In genomic region chr5:93620487-93621339, GRCh38 we compare ENCODE assay signal across 1 cellular context.
TF ChIP-seq lines count a peak whose summit lies in the region.

No MANE protein-coding gene starts in this region.

TF ChIP-seq in HepG2, 621 proteins besides CTCF, POLR2A, EP300 and RAD21 (continued from another document and continues in another):
- TF ChIP-seq GMEB2 (CRISPR knock-in tag; IDR thresholded peaks at IDR 0.05; ENCODE audit: low read depth): no peak
- peak; percentile 25; the same call in 1 of the 2 replicates for TF ChIP-seq CBFB (CRISPR knock-in tag; IDR thresholded peaks at IDR 0.05)
- TF ChIP-seq ZNF891 (CRISPR knock-in tag; IDR thresholded peaks at IDR 0.05): no peak
- no peak for TF ChIP-seq TMF1 (CRISPR knock-in tag; IDR thresholded peaks at IDR 0.05; ENCODE audit: low read depth)
- TF ChIP-seq ZIK1 (CRISPR knock-in tag; IDR thresholded peaks at IDR 0.05; ENCODE audit: borderline replicate concordance, low read depth): no peak
- no peak for TF ChIP-seq ZNF256 (CRISPR knock-in tag; conservative IDR thresholded peaks at IDR 0.05)
- no peak for TF ChIP-seq PREB (CRISPR knock-in tag; IDR thresholded peaks at IDR 0.05)
- no peak for TF ChIP-seq ZNF10 (CRISPR knock-in tag; IDR thresholded peaks at IDR 0.05; ENCODE audit: borderline replicate concordance, low read depth)
- no peak for TF ChIP-seq ZNF616 (CRISPR knock-in tag; IDR thresholded peaks at IDR 0.05; ENCODE audit: low read depth)
- TF ChIP-seq E2F5 (CRISPR knock-in tag; conservative IDR thresholded peaks at IDR 0.05): no peak
- no peak; the same call in 1 of the 2 replicates for TF ChIP-seq NFKB2 (CRISPR knock-in tag; IDR thresholded peaks at IDR 0.05; ENCODE audit: borderline replicate concordance)
- TF ChIP-seq DPF2 (CRISPR knock-in tag; IDR thresholded peaks at IDR 0.05; ENCODE audit: borderline replicate concordance, low read depth): no peak
- peak; percentile 47; the same call in 1 of the 2 replicates for TF ChIP-seq MAX (IDR thresholded peaks at IDR 0.05)
- no peak for TF ChIP-seq STAT6 (CRISPR knock-in tag; IDR thresholded peaks at IDR 0.05; ENCODE audit: borderline replicate concordance)
- TF ChIP-seq HNF4A (CRISPR knock-in tag; IDR thresholded peaks at IDR 0.05): no peak
- no peak for TF ChIP-seq CAMTA2 (CRISPR knock-in tag; IDR thresholded peaks at IDR 0.05; ENCODE audit: borderline replicate concordance)
- TF ChIP-seq AGO2 (optimal IDR thresholded peaks at IDR 0.05; ENCODE audit: low read depth, low read length): no peak
- no peak for TF ChIP-seq CEBPB (IDR thresholded peaks at IDR 0.05; ENCODE audit: borderline replicate concordance, low read depth, low read length)
- no peak for TF ChIP-seq NFE2L1 (CRISPR knock-in tag; IDR thresholded peaks at IDR 0.05; ENCODE audit: borderline replicate concordance)
- no peak for TF ChIP-seq ZNF781 (CRISPR knock-in tag; IDR thresholded peaks at IDR 0.05; ENCODE audit: borderline replicate concordance, not compliant biosample characterization)
- no peak for TF ChIP-seq ZBTB39 (CRISPR knock-in tag; IDR thresholded peaks at IDR 0.05)
- no peak for TF ChIP-seq ETV5 (CRISPR knock-in tag; IDR thresholded peaks at IDR 0.05; ENCODE audit: borderline replicate concordance)
- TF ChIP-seq FOXO4 (CRISPR knock-in tag; conservative IDR thresholded peaks at IDR 0.05): no peak
- TF ChIP-seq NCOA1 (CRISPR knock-in tag; IDR thresholded peaks at IDR 0.05): no peak
- TF ChIP-seq ZBTB4 (CRISPR knock-in tag; IDR thresholded peaks at IDR 0.05; ENCODE audit: borderline replicate concordance): no peak
- no peak for TF ChIP-seq TBX3 (IDR thresholded peaks at IDR 0.05; ENCODE audit: borderline replicate concordance)
- TF ChIP-seq SNAPC2 (CRISPR knock-in tag; IDR thresholded peaks at IDR 0.05): 0 out of 2 replicates have a peak, but pooled peaks have one; percentile 25
- no peak for TF ChIP-seq PHB2 (IDR thresholded peaks at IDR 0.05; ENCODE audit: partially characterized antibody)
- no peak for TF ChIP-seq KAT2B (IDR thresholded peaks at IDR 0.05; ENCODE audit: borderline replicate concordance, low read depth, low read length)
- peak; percentile 45; the same call in 1 of the 2 replicates for TF ChIP-seq ZNF142 (CRISPR knock-in tag; IDR thresholded peaks at IDR 0.05)
- TF ChIP-seq SYNCRIP (IDR thresholded peaks at IDR 0.05; ENCODE audit: insufficient read depth, low read depth, low read length): no peak
- peak; percentile 67; the same call in 1 of the 2 replicates for TF ChIP-seq HNF1B (CRISPR knock-in tag; IDR thresholded peaks at IDR 0.05)
- TF ChIP-seq GFI1 (CRISPR knock-in tag; IDR thresholded peaks at IDR 0.05; ENCODE audit: borderline replicate concordance): no peak
- no peak for TF ChIP-seq SIX4 (CRISPR knock-in tag; IDR thresholded peaks at IDR 0.05)
- peak; percentile 6; the same call in 1 of the 2 replicates for TF ChIP-seq ZFP82 (CRISPR knock-in tag; IDR thresholded peaks at IDR 0.05; ENCODE audit: borderline replicate concordance)
- no peak for TF ChIP-seq ZNF234 (CRISPR knock-in tag; conservative IDR thresholded peaks at IDR 0.05)
- TF ChIP-seq CC2D1A (CRISPR knock-in tag; IDR thresholded peaks at IDR 0.05): no peak
- TF ChIP-seq CEBPG (CRISPR knock-in tag; IDR thresholded peaks at IDR 0.05): no peak
- no peak for TF ChIP-seq SOX5 (CRISPR knock-in tag; IDR thresholded peaks at IDR 0.05; ENCODE audit: borderline replicate concordance)
- peak; percentile 43; the same call in 1 of the 2 replicates for TF ChIP-seq GATAD2A (CRISPR knock-in tag; IDR thresholded peaks at IDR 0.05)
